Comparison of ENCODE assay signal across 1 cellular context in the genomic region with DNA sequence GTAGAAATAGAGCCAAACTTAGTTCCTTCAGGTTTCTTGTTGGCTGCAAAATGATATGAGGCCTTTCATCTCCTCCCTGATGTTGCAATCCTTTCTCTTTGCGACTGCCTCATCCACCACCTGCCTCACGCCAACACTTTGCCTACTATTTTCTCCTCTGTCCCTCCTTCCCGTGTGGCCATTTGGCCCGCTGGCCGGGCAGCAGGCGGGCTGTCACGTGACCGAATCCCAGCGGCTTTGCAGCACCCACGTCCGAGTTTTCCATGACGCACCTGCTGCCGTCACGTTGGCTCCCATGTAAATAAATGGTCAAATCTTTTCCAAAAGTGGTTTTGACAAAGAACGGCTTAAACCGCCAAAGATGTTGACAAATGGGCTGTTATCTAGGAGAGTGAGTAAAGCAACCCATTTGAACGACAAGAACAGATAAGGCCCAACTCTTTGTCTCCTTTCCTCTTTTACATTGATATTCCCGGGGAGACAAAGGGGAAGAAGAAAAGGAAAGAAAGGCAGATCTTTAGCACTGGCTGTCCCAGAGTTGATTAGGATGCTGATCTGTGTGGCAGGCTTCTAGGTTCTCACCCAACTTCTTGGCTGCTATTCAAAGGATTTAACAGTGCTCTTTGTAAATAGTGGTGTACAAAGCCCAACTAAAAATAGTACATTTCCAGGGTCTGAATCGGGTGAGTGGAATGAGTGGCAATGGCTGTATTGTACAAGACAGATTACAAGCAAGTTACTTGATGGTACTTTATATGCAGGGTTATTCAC.
A peak's percentile ranks its signal among the peaks of the same experiment; 100 is the strongest.
TF ChIP-seq lines count a peak whose summit lies in the region.

No MANE protein-coding gene starts in this region.

TF ChIP-seq in K562, 482 proteins besides CTCF, POLR2A, EP300 and RAD21 (continued from another document):
- TF ChIP-seq, protein P1, sequence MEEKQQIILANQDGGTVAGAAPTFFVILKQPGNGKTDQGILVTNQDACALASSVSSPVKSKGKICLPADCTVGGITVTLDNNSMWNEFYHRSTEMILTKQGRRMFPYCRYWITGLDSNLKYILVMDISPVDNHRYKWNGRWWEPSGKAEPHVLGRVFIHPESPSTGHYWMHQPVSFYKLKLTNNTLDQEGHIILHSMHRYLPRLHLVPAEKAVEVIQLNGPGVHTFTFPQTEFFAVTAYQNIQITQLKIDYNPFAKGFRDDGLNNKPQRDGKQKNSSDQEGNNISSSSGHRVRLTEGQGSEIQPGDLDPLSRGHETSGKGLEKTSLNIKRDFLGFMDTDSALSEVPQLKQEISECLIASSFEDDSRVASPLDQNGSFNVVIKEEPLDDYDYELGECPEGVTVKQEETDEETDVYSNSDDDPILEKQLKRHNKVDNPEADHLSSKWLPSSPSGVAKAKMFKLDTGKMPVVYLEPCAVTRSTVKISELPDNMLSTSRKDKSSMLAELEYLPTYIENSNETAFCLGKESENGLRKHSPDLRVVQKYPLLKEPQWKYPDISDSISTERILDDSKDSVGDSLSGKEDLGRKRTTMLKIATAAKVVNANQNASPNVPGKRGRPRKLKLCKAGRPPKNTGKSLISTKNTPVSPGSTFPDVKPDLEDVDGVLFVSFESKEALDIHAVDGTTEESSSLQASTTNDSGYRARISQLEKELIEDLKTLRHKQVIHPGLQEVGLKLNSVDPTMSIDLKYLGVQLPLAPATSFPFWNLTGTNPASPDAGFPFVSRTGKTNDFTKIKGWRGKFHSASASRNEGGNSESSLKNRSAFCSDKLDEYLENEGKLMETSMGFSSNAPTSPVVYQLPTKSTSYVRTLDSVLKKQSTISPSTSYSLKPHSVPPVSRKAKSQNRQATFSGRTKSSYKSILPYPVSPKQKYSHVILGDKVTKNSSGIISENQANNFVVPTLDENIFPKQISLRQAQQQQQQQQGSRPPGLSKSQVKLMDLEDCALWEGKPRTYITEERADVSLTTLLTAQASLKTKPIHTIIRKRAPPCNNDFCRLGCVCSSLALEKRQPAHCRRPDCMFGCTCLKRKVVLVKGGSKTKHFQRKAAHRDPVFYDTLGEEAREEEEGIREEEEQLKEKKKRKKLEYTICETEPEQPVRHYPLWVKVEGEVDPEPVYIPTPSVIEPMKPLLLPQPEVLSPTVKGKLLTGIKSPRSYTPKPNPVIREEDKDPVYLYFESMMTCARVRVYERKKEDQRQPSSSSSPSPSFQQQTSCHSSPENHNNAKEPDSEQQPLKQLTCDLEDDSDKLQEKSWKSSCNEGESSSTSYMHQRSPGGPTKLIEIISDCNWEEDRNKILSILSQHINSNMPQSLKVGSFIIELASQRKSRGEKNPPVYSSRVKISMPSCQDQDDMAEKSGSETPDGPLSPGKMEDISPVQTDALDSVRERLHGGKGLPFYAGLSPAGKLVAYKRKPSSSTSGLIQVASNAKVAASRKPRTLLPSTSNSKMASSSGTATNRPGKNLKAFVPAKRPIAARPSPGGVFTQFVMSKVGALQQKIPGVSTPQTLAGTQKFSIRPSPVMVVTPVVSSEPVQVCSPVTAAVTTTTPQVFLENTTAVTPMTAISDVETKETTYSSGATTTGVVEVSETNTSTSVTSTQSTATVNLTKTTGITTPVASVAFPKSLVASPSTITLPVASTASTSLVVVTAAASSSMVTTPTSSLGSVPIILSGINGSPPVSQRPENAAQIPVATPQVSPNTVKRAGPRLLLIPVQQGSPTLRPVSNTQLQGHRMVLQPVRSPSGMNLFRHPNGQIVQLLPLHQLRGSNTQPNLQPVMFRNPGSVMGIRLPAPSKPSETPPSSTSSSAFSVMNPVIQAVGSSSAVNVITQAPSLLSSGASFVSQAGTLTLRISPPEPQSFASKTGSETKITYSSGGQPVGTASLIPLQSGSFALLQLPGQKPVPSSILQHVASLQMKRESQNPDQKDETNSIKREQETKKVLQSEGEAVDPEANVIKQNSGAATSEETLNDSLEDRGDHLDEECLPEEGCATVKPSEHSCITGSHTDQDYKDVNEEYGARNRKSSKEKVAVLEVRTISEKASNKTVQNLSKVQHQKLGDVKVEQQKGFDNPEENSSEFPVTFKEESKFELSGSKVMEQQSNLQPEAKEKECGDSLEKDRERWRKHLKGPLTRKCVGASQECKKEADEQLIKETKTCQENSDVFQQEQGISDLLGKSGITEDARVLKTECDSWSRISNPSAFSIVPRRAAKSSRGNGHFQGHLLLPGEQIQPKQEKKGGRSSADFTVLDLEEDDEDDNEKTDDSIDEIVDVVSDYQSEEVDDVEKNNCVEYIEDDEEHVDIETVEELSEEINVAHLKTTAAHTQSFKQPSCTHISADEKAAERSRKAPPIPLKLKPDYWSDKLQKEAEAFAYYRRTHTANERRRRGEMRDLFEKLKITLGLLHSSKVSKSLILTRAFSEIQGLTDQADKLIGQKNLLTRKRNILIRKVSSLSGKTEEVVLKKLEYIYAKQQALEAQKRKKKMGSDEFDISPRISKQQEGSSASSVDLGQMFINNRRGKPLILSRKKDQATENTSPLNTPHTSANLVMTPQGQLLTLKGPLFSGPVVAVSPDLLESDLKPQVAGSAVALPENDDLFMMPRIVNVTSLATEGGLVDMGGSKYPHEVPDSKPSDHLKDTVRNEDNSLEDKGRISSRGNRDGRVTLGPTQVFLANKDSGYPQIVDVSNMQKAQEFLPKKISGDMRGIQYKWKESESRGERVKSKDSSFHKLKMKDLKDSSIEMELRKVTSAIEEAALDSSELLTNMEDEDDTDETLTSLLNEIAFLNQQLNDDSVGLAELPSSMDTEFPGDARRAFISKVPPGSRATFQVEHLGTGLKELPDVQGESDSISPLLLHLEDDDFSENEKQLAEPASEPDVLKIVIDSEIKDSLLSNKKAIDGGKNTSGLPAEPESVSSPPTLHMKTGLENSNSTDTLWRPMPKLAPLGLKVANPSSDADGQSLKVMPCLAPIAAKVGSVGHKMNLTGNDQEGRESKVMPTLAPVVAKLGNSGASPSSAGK (IDR thresholded peaks at IDR 0.05) = peak; percentile 88
- TF ChIP-seq CBFA2T3 (IDR thresholded peaks at IDR 0.05) (peak; percentile 55), ZNF766 (CRISPR knock-in tag; conservative IDR thresholded peaks at IDR 0.05) (peak; percentile 41; the same call in 1 of the 2 replicates), HMGN3 (IDR thresholded peaks at IDR 0.05; ENCODE audit: borderline replicate concordance, extremely low read depth, insufficient read length, low read depth, low read length) (peak; percentile 90), FOSL1 (tag; conservative IDR thresholded peaks at IDR 0.05) (peak; percentile 84), ESRRA (IDR thresholded peaks at IDR 0.05; ENCODE audit: borderline replicate concordance, low read depth) (peak; percentile 83; the same call in 1 of the 2 replicates), HDAC6 (IDR thresholded peaks at IDR 0.05; ENCODE audit: low read depth, low read length) (no peak), MTA3 (IDR thresholded peaks at IDR 0.05; ENCODE audit: borderline replicate concordance) (peak; percentile 82), NFIC (IDR thresholded peaks at IDR 0.05) (0 out of 2 replicates have a peak, but pooled peaks have one; percentile 25), CBX3 (IDR thresholded peaks at IDR 0.05; ENCODE audit: borderline replicate concordance in 1 of 2, low read length in 2 of 2) (0 out of 3 replicates have a peak, but pooled peaks of 1 of the 2 experiments have one; percentile 55), NCOR1 (IDR thresholded peaks at IDR 0.05) (peak; percentile 18; the same call in 1 of the 2 replicates), KLF10 (CRISPR knock-in tag; IDR thresholded peaks at IDR 0.05) (no peak), U2AF1 (optimal IDR thresholded peaks at IDR 0.05; ENCODE audit: low read depth, low read length) (no peak)
- TF ChIP-seq, protein P2, sequence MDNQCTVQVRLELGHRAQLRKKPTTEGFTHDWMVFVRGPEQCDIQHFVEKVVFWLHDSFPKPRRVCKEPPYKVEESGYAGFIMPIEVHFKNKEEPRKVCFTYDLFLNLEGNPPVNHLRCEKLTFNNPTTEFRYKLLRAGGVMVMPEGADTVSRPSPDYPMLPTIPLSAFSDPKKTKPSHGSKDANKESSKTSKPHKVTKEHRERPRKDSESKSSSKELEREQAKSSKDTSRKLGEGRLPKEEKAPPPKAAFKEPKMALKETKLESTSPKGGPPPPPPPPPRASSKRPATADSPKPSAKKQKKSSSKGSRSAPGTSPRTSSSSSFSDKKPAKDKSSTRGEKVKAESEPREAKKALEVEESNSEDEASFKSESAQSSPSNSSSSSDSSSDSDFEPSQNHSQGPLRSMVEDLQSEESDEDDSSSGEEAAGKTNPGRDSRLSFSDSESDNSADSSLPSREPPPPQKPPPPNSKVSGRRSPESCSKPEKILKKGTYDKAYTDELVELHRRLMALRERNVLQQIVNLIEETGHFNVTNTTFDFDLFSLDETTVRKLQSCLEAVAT (IDR thresholded peaks at IDR 0.05) = 0 out of 4 replicates have a peak, but pooled peaks of 1 of the 2 experiments have one; percentile 45
